In genomic region chr15:59294961-59295741, GRCh38 we compare ENCODE assay signal across 9 cellular contexts.
DNase-seq lines count a peak whose midpoint lies in the region; ATAC-seq and TF ChIP-seq lines count a peak whose summit lies in the region.
"Had no signal": no experiment of that assay in that cellular context is flagged by ENCODE, and none has a peak within 500 bp of the region (broad histone marks: within the 10 kb centered on the region; RNA-seq: fewer than 3 reads in every experiment).

No MANE protein-coding gene starts in this region.

- TSS peak; percentile 15 for BruUV-seq in mammary epithelial cell (replicated peaks; lab: Mats Ljungman, UMichigan)

- H3K27me3 ChIP-seq in mammary epithelial cell (ENCODE audit: insufficient read depth, low read length), result no peaks in the 10 kb centered on the region
- H3K27me3 ChIP-seq in left lung, result no peaks in the 10 kb centered on the region

- TF ChIP-seq CTCF in mammary epithelial cell (conservative IDR thresholded peaks at IDR 0.05 in 1 of 2, IDR thresholded peaks at IDR 0.05 in 1 of 2; ENCODE audit: extremely low read depth in 1 of 2, insufficient read depth in 1 of 2, low read depth in 1 of 2, low read length in 2 of 2) (no peak), left lung (IDR thresholded peaks at IDR 0.05) (no peak), type B pancreatic cell (conservative IDR thresholded peaks at IDR 0.05) (no peak)

- DNase-seq in M059J (ENCODE audit: low read depth) (peak; percentile 96), mammary epithelial cell (peak; percentile 79), left lung (no peak), type B pancreatic cell (ENCODE audit: extremely low spot score, unreplicated experiment) (no peak), T1000 (lab: John Stamatoyannopoulos, UW) (no peak), activated gamma-delta T cell (lab: John Stamatoyannopoulos, UW) (no peak)
- DNase-seq: activated T-cell treated with anti-CD3 and anti-CD28 coated beads, Interleukin-2, amount 50 U/mL, for 1 hour; NCI-H146 had no signal

- H3K27me3 Mint-ChIP-seq in type B pancreatic cell, result no peaks in the 10 kb centered on the region

- H3K36me3 ChIP-seq in mammary epithelial cell (ENCODE audit: insufficient read depth, low read length) (no peaks in the 10 kb centered on the region), left lung (no peaks in the 10 kb centered on the region)

- H3K4me1 Mint-ChIP-seq in type B pancreatic cell (ENCODE audit: unreplicated experiment), result peaks cover 54% of the 10 kb centered on the region

- H3K4me1 ChIP-seq in mammary epithelial cell (ENCODE audit: insufficient read depth, low read length) (peaks cover 85% of the 10 kb centered on the region), left lung (peaks cover 15 to 26% of the 10 kb centered on the region in 2 donors)

- no peak overlapping the region for H2AFZ ChIP-seq in mammary epithelial cell (ENCODE audit: low read depth, low read length)

- ATAC-seq in left lung, result peak; percentile 17
- no peak for ATAC-seq in HG02571 (IDR thresholded peaks at IDR 0.05; ENCODE audit: unreplicated experiment)

- intact Hi-C loops in mammary epithelial cell (cut with micrococcal nuclease) (loop anchor here (1.0 to 5.0 kb wide), 3 partner anchors 44 to 57 kb away; no protein-coding TSS in a partner anchor), left lung (cut with DNase I) (no loop called here)

- CTCF ChIA-PET in mammary epithelial cell (lab: Charles Lee; ENCODE audit: low non-redundant PET), result interaction anchor here (0.6 kb wide), 1 partner anchor 9 kb away, joined by 5 read pairs; no protein-coding TSS in a partner anchor

- no peaks in the 10 kb centered on the region for H3K9me3 ChIP-seq in mammary epithelial cell (replicated peaks; ENCODE audit: insufficient read depth, low read length)
- H3K9me3 ChIP-seq in left lung, result no peaks in the 10 kb centered on the region

- H4K20me1 ChIP-seq in mammary epithelial cell (ENCODE audit: insufficient read depth, low read length), result no peaks in the 10 kb centered on the region

- no peak overlapping the region for H3K4me3 Mint-ChIP-seq in type B pancreatic cell

- peak overlapping the region; percentile 95 for H3K27ac ChIP-seq in mammary epithelial cell (ENCODE audit: insufficient read depth, low read depth, low read length)
- H3K27ac ChIP-seq in left lung, result peak overlapping the region; percentile 15 to 21

- H3K27ac Mint-ChIP-seq in type B pancreatic cell, result peak overlapping the region; percentile 2

- dilution Hi-C loops in mammary epithelial cell (cut with HindIII; ENCODE audit: low sequenced_read_pairs), result no loop called here

- H3K9ac ChIP-seq in mammary epithelial cell (ENCODE audit: insufficient read depth, low read length), result peak overlapping the region; percentile 86

- H3K79me2 ChIP-seq in mammary epithelial cell (ENCODE audit: insufficient read depth, low read length), result peaks cover 85% of the 10 kb centered on the region

- 5% methylated on average over 11 of the region's 14 CpGs for WGBS in mammary epithelial cell (ENCODE audit: low coverage, missing lambda C conversion rate)

- in situ Hi-C loops in mammary epithelial cell (cut with MboI; ENCODE audit: low sequenced_read_pairs in 2 of 2), result no loop called here

- H3K4me2 ChIP-seq in mammary epithelial cell (ENCODE audit: insufficient read depth, low read depth, low read length), result peak overlapping the region; percentile 68

- H3K4me3 ChIP-seq in mammary epithelial cell (replicated peaks in 1 of 3; ENCODE audit: insufficient read depth in 1 of 3, low read depth in 2 of 3, low read length in 3 of 3) (peak overlapping the region in 2 of 3 experiments; percentile 1 to 7), left lung (no peak overlapping the region)

- no peaks in the 10 kb centered on the region for H3K36me3 Mint-ChIP-seq in type B pancreatic cell

- peaks cover 7% of the 10 kb centered on the region for H3K9me3 Mint-ChIP-seq in type B pancreatic cell

Comparison
In these comparisons a context has a peak if more than half of its experiments do, and no peak if none do; other contexts are left out.
1. DNase-seq: peak in M059J (single experiment) and mammary epithelial cell (single experiment); none in left lung (0 of 2), type B pancreatic cell (single experiment), T1000 (single experiment) and activated gamma-delta T cell (single experiment).
2. H3K4me3 ChIP-seq: peak in mammary epithelial cell (2 of 3); none in left lung (0 of 2).